In the genomic region with DNA sequence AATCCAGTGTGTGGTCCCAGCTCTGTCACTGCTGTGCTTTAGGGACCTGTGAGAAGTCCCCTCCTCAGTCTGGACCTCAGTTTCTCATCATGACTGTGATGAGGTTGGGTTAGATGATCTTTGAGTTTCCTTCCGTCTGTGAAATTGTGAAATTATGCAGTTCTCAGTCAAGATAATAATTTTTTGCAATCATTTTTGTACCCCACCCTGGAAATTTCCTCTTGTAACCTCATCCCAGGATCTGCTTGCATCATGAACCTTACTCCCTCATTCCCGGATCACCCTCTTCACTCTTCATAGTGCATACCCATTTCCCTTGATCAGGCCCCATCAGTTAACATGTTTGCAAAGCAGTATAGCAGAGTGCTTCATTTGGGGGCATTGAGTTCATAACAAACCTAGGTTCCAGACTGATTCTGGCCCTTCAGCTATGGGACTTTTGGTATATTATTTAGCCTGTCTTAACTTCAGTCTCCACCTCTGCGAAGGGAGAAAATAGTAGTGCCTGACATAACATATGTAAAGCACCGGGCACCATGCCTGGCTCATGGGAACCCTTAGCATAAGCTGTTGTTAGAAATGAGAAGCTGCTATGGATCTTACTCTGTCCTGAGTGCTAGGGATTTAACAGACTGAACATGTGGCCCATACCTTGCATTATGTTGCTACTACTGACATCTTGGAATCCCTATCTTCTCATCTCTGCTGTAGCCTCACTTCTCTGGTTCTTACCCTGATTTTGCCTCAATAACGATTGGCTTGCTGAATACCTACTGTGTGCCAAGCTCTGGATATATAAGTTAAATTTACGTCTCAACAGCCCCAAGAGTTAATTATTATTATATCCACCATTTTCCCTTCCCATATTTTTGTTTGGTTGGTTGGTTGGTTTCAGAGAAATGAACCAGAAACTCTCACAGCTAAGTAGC, we compare ENCODE assay signal across 1 cellular context.
TF ChIP-seq lines count a peak whose summit lies in the region.

No MANE protein-coding gene starts in this region.

TF ChIP-seq in GM12878, 131 proteins besides CTCF, POLR2A, EP300 and RAD21:
- TF ChIP-seq, protein P1, sequence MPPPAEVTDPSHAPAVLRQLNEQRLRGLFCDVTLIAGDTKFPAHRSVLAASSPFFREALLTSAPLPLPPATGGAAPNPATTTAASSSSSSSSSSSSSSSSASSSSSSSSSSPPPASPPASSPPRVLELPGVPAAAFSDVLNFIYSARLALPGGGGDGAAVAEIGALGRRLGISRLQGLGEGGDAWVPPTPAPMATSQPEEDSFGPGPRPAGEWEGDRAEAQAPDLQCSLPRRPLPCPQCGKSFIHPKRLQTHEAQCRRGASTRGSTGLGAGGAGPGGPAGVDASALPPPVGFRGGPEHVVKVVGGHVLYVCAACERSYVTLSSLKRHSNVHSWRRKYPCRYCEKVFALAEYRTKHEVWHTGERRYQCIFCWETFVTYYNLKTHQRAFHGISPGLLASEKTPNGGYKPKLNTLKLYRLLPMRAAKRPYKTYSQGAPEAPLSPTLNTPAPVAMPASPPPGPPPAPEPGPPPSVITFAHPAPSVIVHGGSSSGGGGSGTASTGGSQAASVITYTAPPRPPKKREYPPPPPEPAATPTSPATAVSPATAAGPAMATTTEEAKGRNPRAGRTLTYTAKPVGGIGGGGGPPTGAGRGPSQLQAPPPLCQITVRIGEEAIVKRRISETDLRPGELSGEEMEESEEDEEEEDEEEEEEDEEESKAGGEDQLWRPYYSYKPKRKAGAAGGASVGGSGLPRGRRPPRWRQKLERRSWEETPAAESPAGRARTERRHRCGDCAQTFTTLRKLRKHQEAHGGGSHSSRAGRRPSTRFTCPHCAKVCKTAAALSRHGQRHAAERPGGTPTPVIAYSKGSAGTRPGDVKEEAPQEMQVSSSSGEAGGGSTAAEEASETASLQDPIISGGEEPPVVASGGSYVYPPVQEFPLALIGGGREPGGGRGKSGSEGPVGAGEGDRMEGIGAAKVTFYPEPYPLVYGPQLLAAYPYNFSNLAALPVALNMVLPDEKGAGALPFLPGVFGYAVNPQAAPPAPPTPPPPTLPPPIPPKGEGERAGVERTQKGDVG (CRISPR knock-in tag; IDR thresholded peaks at IDR 0.05) = no peak
- TF ChIP-seq BACH1 (IDR thresholded peaks at IDR 0.05; ENCODE audit: borderline replicate concordance) = no peak
TF ChIP-seq in GM12878: peak in this region for 0.
